In genomic region chr19:55646889-55647731, GRCh38 we compare ENCODE assay signal across 8 cellular contexts. TPM values are rescaled to one million over a fixed set of nuclear protein-coding genes. Genes with fewer than 3 reads are reported as not detected.
A peak's percentile ranks its signal among the peaks of the same experiment; 100 is the strongest.
DNase-seq lines count a peak whose midpoint lies in the region; ATAC-seq and TF ChIP-seq lines count a peak whose summit lies in the region.

No MANE protein-coding gene starts in this region.

- no peak for TF ChIP-seq CTCF in BJ (IDR thresholded peaks at IDR 0.05; ENCODE audit: insufficient read depth, low read depth, low read length)
- TF ChIP-seq CTCF in HFF-Myc (IDR thresholded peaks at IDR 0.05; ENCODE audit: low read depth, low read length, missing control alignments), result no peak
- TF ChIP-seq CTCF in body of pancreas (IDR thresholded peaks at IDR 0.05), result no peak

- no peak for TF ChIP-seq POLR2A in body of pancreas (IDR thresholded peaks at IDR 0.05)

- H3K27me3 ChIP-seq in BJ (ENCODE audit: control insufficient read depth, insufficient read depth, low read length) (no peaks in the 10 kb centered on the region), body of pancreas (no peaks in the 10 kb centered on the region), muscle layer of colon (ENCODE audit: control insufficient read depth in 1 of 2, insufficient read depth in 2 of 2, low read length in 2 of 2) (no peaks in the 10 kb centered on the region)

- H3K36me3 ChIP-seq in BJ (ENCODE audit: control insufficient read depth, insufficient read depth, low read length) (peaks cover 5% of the 10 kb centered on the region), body of pancreas (replicated peaks in 1 of 2; ENCODE audit: insufficient read depth in 1 of 2, low read depth in 2 of 2) (no peaks in the 10 kb centered on the region), muscle layer of colon (ENCODE audit: insufficient read depth, low read length) (peaks cover 10% of the 10 kb centered on the region)

- H3K9ac ChIP-seq in muscle layer of colon (ENCODE audit: low read length), result peak overlapping the region; percentile 11

- H3K4me1 ChIP-seq in body of pancreas (peaks cover 51% of the 10 kb centered on the region), muscle layer of colon (ENCODE audit: insufficient read depth, low read length) (peaks cover 27% of the 10 kb centered on the region)

- peak overlapping the region; percentile 86 for H3K4me3 ChIP-seq in BJ (ENCODE audit: low read depth, low read length)
- H3K4me3 ChIP-seq in HFF-Myc (replicated peaks; ENCODE audit: low read depth, low read length), result peak overlapping the region; percentile 72
- H3K4me3 ChIP-seq in body of pancreas, result no peak overlapping the region
- peak overlapping the region; percentile 67 to 78 for H3K4me3 ChIP-seq in muscle layer of colon (ENCODE audit: low read depth in 1 of 2, low read length in 2 of 2)

- DNase-seq in BJ (ENCODE audit: low read depth) (no peak), HFF-Myc (ENCODE audit: extremely low read depth, low read depth) (no peak), body of pancreas (peak in 1 of 4 donors; percentile 35), AML-193 (lab: John Stamatoyannopoulos, UW) (no peak)
- DNase-seq in stimulated activated CD4-positive, alpha-beta T cell treated with anti-CD3 and anti-CD28 coated beads, Interleukin-12 subunit alpha, Interleukin-12 subunit beta, amount 100 ng/mL, for 4 hours, result no peak

- ATAC-seq in body of pancreas, result no peak
- no peak for ATAC-seq in GM18502 (IDR thresholded peaks at IDR 0.05; ENCODE audit: poor library complexity, unreplicated experiment)
- ATAC-seq in HG03342 (IDR thresholded peaks at IDR 0.05; ENCODE audit: unreplicated experiment), result no peak

- H3K9me3 ChIP-seq in body of pancreas (no peaks in the 10 kb centered on the region), muscle layer of colon (ENCODE audit: low read length) (no peaks in the 10 kb centered on the region)

- POLR2A ChIA-PET in BJ (lab: Charles Lee), result interaction anchor here (1.3 kb wide), 1 partner anchor 10 kb away, joined by 4 read pairs; no protein-coding TSS in a partner anchor

- intact Hi-C loops in body of pancreas (cut with DNase I), result no loop called here

- H3K27ac ChIP-seq in body of pancreas (peak overlapping the region; percentile 34 to 79 (median 75)), muscle layer of colon (ENCODE audit: low read depth, low read length) (peak overlapping the region; percentile 81)

- 29 to 39% methylated on average over 14 of the region's 14 CpGs for WGBS in body of pancreas, 2 donors

- CTCF ChIA-PET in BJ (lab: Yijun Ruan, JAX), result interaction anchor here (0.7 to 2.1 kb wide), 4 partner anchors 15 to 179 kb away, joined by 3 to 14 read pairs (median 6); no protein-coding TSS in a partner anchor

RNA-seq across cellular contexts. Expression of gene CCDC106, which starts 0.9 kb away (rescaled TPM):
- polyA plus RNA-seq in BJ (2011; rRNA removed), result 5.5 and 8.9 TPM in 2 replicates
- polyA minus RNA-seq in BJ (2011; rRNA and poly(A)+ RNA removed), result 4.2 and 4.5 TPM in 2 replicates
- 10 to 100 TPM in 1 of 2 donors, 1 to 10 TPM in 1; 5.9 to 15.0 TPM for total RNA-seq in body of pancreas

RNA-seq across cellular contexts. Expression of gene ZNF581, which starts 3.7 kb away (rescaled TPM):
- 22.1 and 31.3 TPM in 2 replicates for polyA plus RNA-seq in BJ (2011; rRNA removed)
- 17.4 and 25.2 TPM in 2 replicates for polyA minus RNA-seq in BJ (2011; rRNA and poly(A)+ RNA removed)
- 10 to 100 TPM; 16.8 to 20.2 TPM for total RNA-seq in body of pancreas

RNA-seq across cellular contexts. Expression of gene ZNF580, which starts 6.3 kb away (rescaled TPM):
- polyA plus RNA-seq in BJ (2011; rRNA removed), result 10.3 and 12.2 TPM in 2 replicates
- polyA minus RNA-seq in BJ (2011; rRNA and poly(A)+ RNA removed), result 8.8 and 9.7 TPM in 2 replicates
- 10 to 100 TPM; 29.7 to 36.1 TPM for total RNA-seq in body of pancreas

RNA-seq across cellular contexts. Expression of gene U2AF2, which starts 7.7 kb away (rescaled TPM):
- 152 and 170 TPM in 2 replicates for polyA plus RNA-seq in BJ (2011; rRNA removed)
- polyA minus RNA-seq in BJ (2011; rRNA and poly(A)+ RNA removed), result 65.9 and 93.2 TPM in 2 replicates
- 100 to 1,000 TPM in 1 of 2 donors, 10 to 100 TPM in 1; 53.4 to 106 TPM for total RNA-seq in body of pancreas

RNA-seq across cellular contexts. Expression of gene ZNF784, which starts 22.7 kb away (rescaled TPM):
- 2.9 and 4.5 TPM in 2 replicates for polyA plus RNA-seq in BJ (2011; rRNA removed)
- polyA minus RNA-seq in BJ (2011; rRNA and poly(A)+ RNA removed), result 2.9 and 4.0 TPM in 2 replicates
- 1 to 10 TPM; 6.9 to 9.6 TPM for total RNA-seq in body of pancreas

Comparison
In these comparisons a context has a peak if more than half of its experiments do, and no peak if none do; other contexts are left out.
1. H3K4me3 ChIP-seq: peak in BJ (single experiment), HFF-Myc (single experiment) and muscle layer of colon (2 of 2); none in body of pancreas (0 of 2).